In genomic region chr5:116135344-116135743, GRCh38 we compare ENCODE assay signal across 10 cellular contexts. TPM values are rescaled to one million over a fixed set of nuclear protein-coding genes. Genes with fewer than 3 reads are reported as not detected.
DNase-seq lines count a peak whose midpoint lies in the region; ATAC-seq and TF ChIP-seq lines count a peak whose summit lies in the region.
"Had no signal": no experiment of that assay in that cellular context is flagged by ENCODE, and none has a peak within 500 bp of the region (broad histone marks: within the 10 kb centered on the region; RNA-seq: fewer than 3 reads in every experiment).

No MANE protein-coding gene starts in this region.

- CTCF ChIA-PET in A673 (lab: Charles Lee), result no interaction called here

- TF ChIP-seq CTCF in A673 (conservative IDR thresholded peaks at IDR 0.05; ENCODE audit: low read depth, low read length), result no peak
- no peak for TF ChIP-seq CTCF in esophagus muscularis mucosa (IDR thresholded peaks at IDR 0.05)

- BruUV-seq in A673 (replicated peaks; lab: Mats Ljungman, UMichigan), result no TSS peak

- intact Hi-C loops in A673 (cut with micrococcal nuclease; ENCODE audit: unreplicated experiment) (loop anchor here (5.0 kb wide), 2 partner anchors 422 to 812 kb away; no protein-coding TSS in a partner anchor), cardiac septum (cut with DNase I) (loop anchor here (5.0 to 10.0 kb wide), 2 partner anchors 437 to 809 kb away; partner anchors contain the start of gene SEMA6A), esophagus muscularis mucosa (cut with DNase I) (loop anchor here (5.0 to 10.0 kb wide), 2 partner anchors 437 to 809 kb away; partner anchors contain the start of gene SEMA6A)

- no peak for TF ChIP-seq POLR2A in esophagus muscularis mucosa (IDR thresholded peaks at IDR 0.05; ENCODE audit: low read depth)

- WGBS in esophagus muscularis mucosa, result 78% methylated on average over 5 of the region's 5 CpGs

- no peak for TF ChIP-seq EP300 in esophagus muscularis mucosa (IDR thresholded peaks at IDR 0.05)

- no peak overlapping the region for H3K27ac ChIP-seq in A673 (ENCODE audit: low read depth, low read length, poor library complexity, severe bottlenecking)
- no peak overlapping the region for H3K27ac ChIP-seq in esophagus muscularis mucosa (replicated peaks in 1 of 4)

- POLR2A ChIA-PET in A673 (lab: Charles Lee; ENCODE audit: low non-redundant PET), result no interaction called here

- H3K4me1 ChIP-seq in A673 (ENCODE audit: insufficient read depth, low read length, poor library complexity, severe bottlenecking) (no peaks in the 10 kb centered on the region), esophagus muscularis mucosa (peaks cover 0 to 8% (median 2%) of the 10 kb centered on the region in 4 donors)

- H3K9me3 ChIP-seq in A673 (ENCODE audit: low read depth, low read length, poor library complexity, severe bottlenecking) (no peaks in the 10 kb centered on the region), esophagus muscularis mucosa (no peaks in the 10 kb centered on the region)

- H3K36me3 ChIP-seq in A673 (ENCODE audit: insufficient read depth, low read length, poor library complexity, severe bottlenecking), result no peaks in the 10 kb centered on the region
- H3K36me3 ChIP-seq in esophagus muscularis mucosa, result peaks cover 0 to 8% (median 1%) of the 10 kb centered on the region in 4 donors

- ATAC-seq in GM18861 (IDR thresholded peaks at IDR 0.05; ENCODE audit: unreplicated experiment), result peak; percentile 98
- ATAC-seq in GM21576 (IDR thresholded peaks at IDR 0.05; ENCODE audit: unreplicated experiment), result peak; percentile 100
- ATAC-seq in HG03521 (IDR thresholded peaks at IDR 0.05; ENCODE audit: unreplicated experiment), result peak; percentile 98
- ATAC-seq: GM23338 had no signal

- DNase-seq in fibroblast of peridontal ligament (ENCODE audit: extremely low read depth) (peak; percentile 10), A673 (ENCODE audit: low spot score) (no peak), NK-92 (lab: John Stamatoyannopoulos, UW; ENCODE audit: unreplicated experiment) (no peak), cardiac septum (ENCODE audit: low spot score) (no peak), esophagus muscularis mucosa (ENCODE audit: extremely low spot score) (no peak)
- DNase-seq: SHP77 had no signal

- H3K4me3 ChIP-seq in A673 (ENCODE audit: low read depth, low read length, poor library complexity, severe bottlenecking) (no peak overlapping the region), esophagus muscularis mucosa (no peak overlapping the region)
- H3K4me3 ChIP-seq: GM23338 had no signal

- H3K27me3 ChIP-seq in A673 (replicated peaks; ENCODE audit: insufficient read depth, low read depth, low read length, poor library complexity) (no peaks in the 10 kb centered on the region), esophagus muscularis mucosa (no peaks in the 10 kb centered on the region)

RNA-seq across cellular contexts. Expression of gene COMMD10, which starts 50.5 kb away (rescaled TPM):
- 35.4 and 36.5 TPM in 2 replicates for total RNA-seq in A673 (2021)
- total RNA-seq in cardiac septum, result 27.5 TPM
- total RNA-seq in esophagus muscularis mucosa, result 10 to 100 TPM; 17.6 to 35.7 (median 25.7) TPM
